In the genomic region with DNA sequence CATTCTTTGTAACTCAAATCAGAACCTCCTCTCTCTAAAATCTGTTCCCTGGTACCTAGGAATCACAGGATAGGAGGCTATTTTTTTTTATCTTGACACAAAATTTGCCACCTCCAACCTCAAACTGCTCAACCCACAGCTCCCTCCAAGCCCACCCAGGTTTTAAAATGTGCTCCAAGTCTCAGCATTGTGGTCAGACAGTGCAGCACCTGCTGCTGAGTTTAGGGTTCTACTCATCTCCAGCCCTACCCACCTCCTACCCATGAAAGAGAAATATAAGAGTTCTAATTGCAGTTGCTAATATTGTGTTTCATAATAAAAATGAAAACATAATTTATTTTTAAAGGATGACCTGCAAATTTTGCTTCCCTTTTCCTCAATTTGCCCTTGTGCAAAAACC, we compare ENCODE assay signal across 28 cellular contexts.
"Had no signal": no experiment of that assay in that cellular context is flagged by ENCODE, and none has a peak within 500 bp of the region (broad histone marks: within the 10 kb centered on the region; RNA-seq: fewer than 3 reads in every experiment).

No MANE protein-coding gene starts in this region.

- H3K27ac ChIP-seq: SJSA1 had no signal

- DNase-seq: activated CD4-positive, alpha-beta memory T cell treated with anti-CD3 and anti-CD28 coated beads for 36 hours; activated CD4-positive, alpha-beta T cell treated with anti-CD3 and anti-CD28 coated beads, Interleukin-2, amount 10 ng/mL, durations not matched to agents 7 days and 5 days; activated CD8-positive, alpha-beta memory T cell treated with anti-CD3 and anti-CD28 coated beads, Interleukin-2, amount 50 U/mL, for 4 hours; activated gamma-delta T cell treated with Interleukin-2 at 50 U/mL for 16 hours; activated naive CD4-positive, alpha-beta T cell treated with anti-CD3 and anti-CD28 coated beads for 36 hours; activated T-cell treated with anti-CD3 and anti-CD28 coated beads for 4 hours; activated T-cell treated with anti-CD3 and anti-CD28 coated beads, Interleukin-2, amount 50 U/mL, for 4 hours; adrenal gland; anterior cingulate cortex; central memory CD4-positive, alpha-beta T cell; KG1; NCI-H1092 treated with DMSO at 0.1 percent for 48 hours; NCI-H1417; NCI-H146; NCI-H187; NCI-H2029 treated with DMSO at 0.1 percent for 48 hours; NCI-H2107; NCI-H2171; NCI-H510A; NCI-H526; NCI-H748 treated with DMSO at 0.1 percent for 48 hours; PC-3; Peyer's patch; RPMI8226; SHP77 treated with DMSO at 0.1 percent for 48 hours; SK-N-SH had no signal

- H3K4me3 ChIP-seq: adrenal gland, Peyer's patch, SJSA1 had no signal

- ATAC-seq: activated naive CD4-positive, alpha-beta T cell treated with anti-CD3 and anti-CD28 coated beads, Interleukin-2, amount 50 U/mL, for 72 hours; activated T-cell treated with anti-CD3 and anti-CD28 coated beads, Interleukin-2, amount 50 U/mL, for 4 hours; PC-3 had no signal

- H3K9me3 ChIP-seq: adrenal gland, Peyer's patch, SJSA1, SK-N-SH had no signal

- H3K4me1 ChIP-seq: adrenal gland, Peyer's patch, SJSA1 had no signal

- H3K36me3 ChIP-seq: adrenal gland, Peyer's patch, SJSA1 had no signal

- H3K27me3 ChIP-seq: adrenal gland, Peyer's patch, SJSA1 had no signal
